ENCODE assay signal across 23 cellular contexts in the genomic region with DNA sequence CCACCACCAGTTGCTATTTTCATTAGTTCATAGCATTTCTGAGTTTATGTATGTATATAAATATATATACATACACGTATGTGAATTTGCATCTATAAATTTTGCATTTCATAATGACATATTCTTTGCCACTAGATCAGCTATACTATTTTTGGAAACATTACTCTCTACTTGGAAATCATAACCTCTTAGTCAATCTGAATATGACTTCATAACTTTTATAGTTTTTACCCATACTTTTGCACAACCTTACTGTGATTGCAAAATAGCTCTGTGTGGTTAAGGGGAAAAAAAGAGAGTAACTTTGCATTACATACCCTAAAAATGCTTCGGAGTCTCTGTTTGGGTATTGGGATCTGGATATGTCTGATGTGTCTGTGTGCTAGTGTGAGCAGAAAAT. TPM values are rescaled to one million over a fixed set of nuclear protein-coding genes. Genes with fewer than 3 reads are reported as not detected.
A peak's percentile ranks its signal among the peaks of the same experiment; 100 is the strongest.
DNase-seq lines count a peak whose midpoint lies in the region; ATAC-seq and TF ChIP-seq lines count a peak whose summit lies in the region.
"Had no signal": no experiment of that assay in that cellular context is flagged by ENCODE, and none has a peak within 500 bp of the region (broad histone marks: within the 10 kb centered on the region; RNA-seq: fewer than 3 reads in every experiment).

No MANE protein-coding gene starts in this region.

- H3K9me3 Mint-ChIP-seq in nephron, result no peaks in the 10 kb centered on the region
- no peaks in the 10 kb centered on the region for H3K9me3 Mint-ChIP-seq in CD8-positive, alpha-beta memory T cell
- H3K9me3 Mint-ChIP-seq: activated naive CD4-positive, alpha-beta T cell treated with anti-CD3 and anti-CD28 coated beads for 36 hours; central memory CD8-positive, alpha-beta T cell; neural progenitor cell had no signal

- peaks cover 25% of the 10 kb centered on the region for H3K4me1 Mint-ChIP-seq in nephron
- H3K4me1 Mint-ChIP-seq in CD8-positive, alpha-beta memory T cell, result no peaks in the 10 kb centered on the region
- H3K4me1 Mint-ChIP-seq: CD4-positive, CD25-positive, alpha-beta regulatory T cell; central memory CD8-positive, alpha-beta T cell had no signal

- H3K27ac Mint-ChIP-seq in nephron, result peak overlapping the region; percentile 18 to 75 (median 64)
- H3K27ac Mint-ChIP-seq in CD8-positive, alpha-beta memory T cell, result no peak overlapping the region
- H3K27ac Mint-ChIP-seq: activated CD8-positive, alpha-beta T cell treated with anti-CD3 and anti-CD28 coated beads, Interleukin-2, amount 10 ng/mL, durations not matched to agents 7 days and 5 days; activated naive CD4-positive, alpha-beta T cell treated with anti-CD3 and anti-CD28 coated beads for 36 hours; CD4-positive, CD25-positive, alpha-beta regulatory T cell; neural progenitor cell had no signal

- no peak for TF ChIP-seq CTCF in nephron (IDR thresholded peaks at IDR 0.05; ENCODE audit: unreplicated experiment in 3 of 3)

- WGBS in GM23248 (ENCODE audit: low coverage in 1 of 2, low lambda C conversion rate in 2 of 2, missing lambda C conversion rate in 2 of 2), 2 experiments, result 74% methylated on average over 2 of the region's 2 CpGs

- peak overlapping the region; percentile 38 for H3K4me2 ChIP-seq in GM23248 (ENCODE audit: unreplicated experiment)
- H3K4me2 ChIP-seq: neural progenitor cell had no signal

- POLR2A ChIA-PET in CD8-positive, alpha-beta memory T cell (lab: Charles Lee), result no interaction called here

- in situ Hi-C loops in GM23248 (cut with MboI), result loop anchor here (25.0 kb wide), 2 partner anchors 167 to 617 kb away; no protein-coding TSS in a partner anchor

- H3K27ac ChIP-seq in GM23248, result 0 out of 2 replicates have a peak overlapping the region, but pooled peaks have one; percentile 8
- H3K27ac ChIP-seq in CD8-positive, alpha-beta memory T cell (ENCODE audit: low read depth, low read length), result no peak overlapping the region
- H3K27ac ChIP-seq: epithelial cell of prostate, lower lobe of right lung, neural progenitor cell, psoas muscle had no signal

- H3K4me3 Mint-ChIP-seq in nephron, result no peak overlapping the region
- H3K4me3 Mint-ChIP-seq in CD8-positive, alpha-beta memory T cell, result no peak overlapping the region
- H3K4me3 Mint-ChIP-seq: activated CD8-positive, alpha-beta T cell treated with anti-CD3 and anti-CD28 coated beads, Interleukin-2, amount 10 ng/mL, durations not matched to agents 7 days and 5 days; activated naive CD4-positive, alpha-beta T cell treated with anti-CD3 and anti-CD28 coated beads for 36 hours; CD4-positive, CD25-positive, alpha-beta regulatory T cell; central memory CD8-positive, alpha-beta T cell; neural progenitor cell had no signal

- no peak overlapping the region for H3K9ac ChIP-seq in GM23248
- H3K9ac ChIP-seq: neural progenitor cell had no signal

- H3K9me2 ChIP-seq in GM23248 (ENCODE audit: insufficient read depth), result no peaks in the 10 kb centered on the region

- H3K4me3 ChIP-seq in GM23248, result no peak overlapping the region
- H3K4me3 ChIP-seq in CD8-positive, alpha-beta memory T cell (ENCODE audit: low read length), result no peak overlapping the region
- H3K4me3 ChIP-seq: lower lobe of right lung, neural progenitor cell, psoas muscle had no signal

- no peaks in the 10 kb centered on the region for H4K20me1 ChIP-seq in GM23248 (ENCODE audit: insufficient read depth)

- no peak for ATAC-seq in Right ventricle myocardium superior (ENCODE audit: poor library complexity)
- no peak for ATAC-seq in HG03432 (IDR thresholded peaks at IDR 0.05; ENCODE audit: unreplicated experiment)
- ATAC-seq: activated CD4-positive, CD25-positive, alpha-beta regulatory T cell treated with anti-CD3 and anti-CD28 coated beads, Interleukin-2, amount 50 U/mL, for 24 hours; activated CD8-positive, alpha-beta T cell treated with anti-CD3 and anti-CD28 coated beads, Interleukin-2, amount 10 ng/mL, durations not matched to agents 7 days and 5 days; HCT116; lower lobe of right lung; psoas muscle had no signal

- peak; percentile 69 for DNase-seq in GM23248
- peak; percentile 30 for DNase-seq in NCI-H226
- peak; percentile 39 for DNase-seq in dedifferentiated amniotic fluid mesenchymal stem cell (ENCODE audit: extremely low spot score)
- DNase-seq in CD8-positive, alpha-beta memory T cell, result no peak
- no peak for DNase-seq in Right ventricle myocardium superior
- DNase-seq: activated CD8-positive, alpha-beta T cell treated with anti-CD3 and anti-CD28 coated beads, Interleukin-2, amount 10 ng/mL, durations not matched to agents 7 days and 5 days; activated naive CD4-positive, alpha-beta T cell treated with anti-CD3 and anti-CD28 coated beads for 36 hours; anterior cingulate cortex; CD4-positive, CD25-positive, alpha-beta regulatory T cell; KG1; lower lobe of right lung; NCI-H1092 treated with DMSO at 0.1 percent for 48 hours; NCI-H2029 treated with DMSO at 0.1 percent for 48 hours; psoas muscle; stimulated activated CD4-positive, alpha-beta T cell treated with anti-CD3 and anti-CD28 coated beads, Interleukin-1b, Interleukin-23, amount 100 ng/mL, for 48 hours; SW 1271 had no signal

- intact Hi-C loops in Right ventricle myocardium superior (cut with DNase I), result no loop called here

- H3K9me3 ChIP-seq in GM23248 (ENCODE audit: low read depth), result no peaks in the 10 kb centered on the region
- H3K9me3 ChIP-seq in CD8-positive, alpha-beta memory T cell (ENCODE audit: low read length), result no peaks in the 10 kb centered on the region
- H3K9me3 ChIP-seq: lower lobe of right lung, psoas muscle had no signal

- H3K36me3 ChIP-seq in GM23248 (ENCODE audit: low read depth), result no peaks in the 10 kb centered on the region
- H3K36me3 ChIP-seq in CD8-positive, alpha-beta memory T cell (ENCODE audit: insufficient read depth, low read length), result no peaks in the 10 kb centered on the region
- H3K36me3 ChIP-seq: lower lobe of right lung, neural progenitor cell had no signal

- H2AFZ ChIP-seq in GM23248, result no peak overlapping the region
- H2AFZ ChIP-seq: neural progenitor cell had no signal

- no peaks in the 10 kb centered on the region for H3K27me3 Mint-ChIP-seq in nephron (ENCODE audit: low read depth)
- H3K27me3 Mint-ChIP-seq in CD8-positive, alpha-beta memory T cell, result no peaks in the 10 kb centered on the region
- H3K27me3 Mint-ChIP-seq: CD4-positive, CD25-positive, alpha-beta regulatory T cell; central memory CD8-positive, alpha-beta T cell had no signal

- H3K4me1 ChIP-seq in GM23248 (ENCODE audit: insufficient read depth), result peaks cover 46% of the 10 kb centered on the region
- H3K4me1 ChIP-seq in CD8-positive, alpha-beta memory T cell (ENCODE audit: insufficient read depth, low read length), result no peaks in the 10 kb centered on the region
- H3K4me1 ChIP-seq: lower lobe of right lung, neural progenitor cell, psoas muscle had no signal

- 0 out of 2 replicates have a peak, but pooled peaks cover 5% of the 10 kb centered on the region for H3F3A ChIP-seq in GM23248 (ENCODE audit: insufficient read depth)

- no peaks in the 10 kb centered on the region for H3K36me3 Mint-ChIP-seq in nephron (ENCODE audit: low read depth)
- no peaks in the 10 kb centered on the region for H3K36me3 Mint-ChIP-seq in CD8-positive, alpha-beta memory T cell
- H3K36me3 Mint-ChIP-seq: CD4-positive, CD25-positive, alpha-beta regulatory T cell; neural progenitor cell had no signal

- H3K79me2 ChIP-seq in GM23248 (ENCODE audit: insufficient read depth), result no peaks in the 10 kb centered on the region

- CTCF ChIA-PET in CD8-positive, alpha-beta memory T cell (lab: Charles Lee), result no interaction called here

- no peaks in the 10 kb centered on the region for H3K27me3 ChIP-seq in GM23248 (replicated peaks; ENCODE audit: insufficient read depth)
- no peaks in the 10 kb centered on the region for H3K27me3 ChIP-seq in CD8-positive, alpha-beta memory T cell (ENCODE audit: insufficient read depth, low read length, poor library complexity, severe bottlenecking)
- H3K27me3 ChIP-seq: neural progenitor cell had no signal

RNA-seq across cellular contexts. Expression of a gene that starts 44.9 kb away (rescaled TPM):
- 255 and 273 TPM in 2 replicates for total RNA-seq in GM23248 (2014; rRNA removed; shearing (Covaris generic))
- polyA plus RNA-seq in GM23248 (2016; fragmentation: Nextera tagmentation; extraction: Ambion mirVana), result 77.0 and 77.5 TPM in 2 replicates
- not detected for total RNA-seq in CD8-positive, alpha-beta memory T cell
- not detected for polyA plus RNA-seq in CD8-positive, alpha-beta memory T cell
- total RNA-seq in Right ventricle myocardium superior, result 0.56 TPM
- total RNA-seq: activated CD8-positive, alpha-beta T cell treated with anti-CD3 and anti-CD28 coated beads, Interleukin-2, amount 10 ng/mL, durations not matched to agents 7 days and 5 days; activated naive CD4-positive, alpha-beta T cell treated with anti-CD3 and anti-CD28 coated beads for 36 hours; CD4-positive, CD25-positive, alpha-beta regulatory T cell had no signal
- polyA plus RNA-seq: CD4-positive, CD25-positive, alpha-beta regulatory T cell had no signal

Comparison
In these comparisons a context has a peak if more than half of its experiments do, and no peak if none do; other contexts are left out.
1. DNase-seq: peak in GM23248 (single experiment), NCI-H226 (single experiment) and dedifferentiated amniotic fluid mesenchymal stem cell (single experiment); none in CD8-positive, alpha-beta memory T cell (0 of 5) and Right ventricle myocardium superior (single experiment).
2. H3K27ac Mint-ChIP-seq: peak in nephron (3 of 3); none in CD8-positive, alpha-beta memory T cell (0 of 8).
3. RNA of a gene that starts 44.9 kb away (total RNA-seq): 255 to 273 TPM in GM23248; 0.56 TPM in Right ventricle myocardium superior (single experiment) and not detected in CD8-positive, alpha-beta memory T cell; every median in the first group is over 100 times any median in the second.